In genomic region chrX:97374266-97374665, GRCh38 we compare ENCODE assay signal across 27 cellular contexts.
"Had no signal": no experiment of that assay in that cellular context is flagged by ENCODE, and none has a peak within 500 bp of the region (broad histone marks: within the 10 kb centered on the region; RNA-seq: fewer than 3 reads in every experiment).

No MANE protein-coding gene starts in this region.

- H3K9me3 ChIP-seq: ascending aorta, MG63 had no signal

- DNase-seq: activated CD4-positive, alpha-beta T cell treated with anti-CD3 and anti-CD28 coated beads for 1 hour; activated CD4-positive, alpha-beta T cell treated with anti-CD3 and anti-CD28 coated beads, Interleukin-2, amount 10 ng/mL, durations not matched to agents 24 days and 14 days; activated CD4-positive, alpha-beta T cell treated with anti-CD3 and anti-CD28 coated beads, Interleukin-2, amount 50 U/mL, for 48 hours; activated CD8-positive, alpha-beta memory T cell treated with anti-CD3 and anti-CD28 coated beads, Interleukin-2, amount 10 ng/mL, durations not matched to agents 7 days and 5 days; activated effector memory CD4-positive, alpha-beta T cell treated with Interleukin-2 at 50 U/mL for 16 hours; activated naive CD4-positive, alpha-beta T cell; activated naive CD8-positive, alpha-beta T cell treated with anti-CD3 and anti-CD28 coated beads, Interleukin-2, amount 50 U/mL, for 24 hours; activated T-cell treated with anti-CD3 and anti-CD28 coated beads, Interleukin-2, amount 50 U/mL, for 24 hours; amniotic stem cell; MG63; NCI-H1092; NCI-H1417 treated with DMSO at 0.1 percent for 48 hours; NCI-H1694 treated with DMSO at 0.1 percent for 48 hours; NCI-H2081; NCI-H510A treated with DMSO at 0.1 percent for 48 hours; NCI-H69; NK-92 treated with Interleukin-12 subunit alpha and Interleukin-12 subunit beta, amount 100 ng/mL, for 24 hours; PC-3; SHP77 treated with DMSO at 0.1 percent for 48 hours had no signal

- H3K36me3 ChIP-seq: ascending aorta, MG63 had no signal

- H3K4me3 Mint-ChIP-seq: activated CD4-positive, alpha-beta T cell treated with anti-CD3 and anti-CD28 coated beads, Interleukin-2, amount 10 ng/mL, durations not matched to agents 24 days and 14 days; activated CD8-positive, alpha-beta memory T cell treated with anti-CD3 and anti-CD28 coated beads, Interleukin-2, amount 10 ng/mL, durations not matched to agents 7 days and 5 days; activated naive CD4-positive, alpha-beta T cell treated with anti-CD3 and anti-CD28 coated beads, Interleukin-2, amount 50 U/mL, for 24 hours; activated naive CD8-positive, alpha-beta T cell treated with anti-CD3 and anti-CD28 coated beads, Interleukin-2, amount 50 U/mL, for 24 hours; activated T-cell treated with anti-CD3 and anti-CD28 coated beads, Interleukin-2, amount 50 U/mL, for 24 hours; activated T-helper 1 cell treated with anti-CD3 and anti-CD28 coated beads, Interleukin-12 subunit alpha, Interleukin-12 subunit beta, Interleukin-2, Interleukin-4 antibody, amounts not matched to agents 30 ng/mL and 10 ng/mL and 1 ng/mL, durations not matched to agents 14 hours and 24 hours and 36 hours; brain; T-helper 1 cell treated with Interleukin-12 subunit alpha and Interleukin-12 subunit beta and Interleukin-4 antibody, amounts not matched to agents 30 μg/mL and 1 μg/mL, for 36 hours; WTC11 had no signal

- ATAC-seq: activated CD8-positive, alpha-beta memory T cell treated with anti-CD3 and anti-CD28 coated beads, Interleukin-2, amount 10 ng/mL, durations not matched to agents 7 days and 5 days; activated naive CD8-positive, alpha-beta T cell treated with anti-CD3 and anti-CD28 coated beads, Interleukin-2, amount 50 U/mL, for 24 hours; PC-3; WTC11 had no signal

- H3K4me1 Mint-ChIP-seq: activated CD4-positive, alpha-beta T cell treated with anti-CD3 and anti-CD28 coated beads, Interleukin-2, amount 10 ng/mL, durations not matched to agents 24 days and 14 days; activated CD8-positive, alpha-beta memory T cell treated with anti-CD3 and anti-CD28 coated beads, Interleukin-2, amount 10 ng/mL, durations not matched to agents 7 days and 5 days; activated naive CD4-positive, alpha-beta T cell treated with anti-CD3 and anti-CD28 coated beads, Interleukin-2, amount 50 U/mL, for 24 hours; activated naive CD8-positive, alpha-beta T cell treated with anti-CD3 and anti-CD28 coated beads, Interleukin-2, amount 50 U/mL, for 24 hours had no signal

- FAIRE-seq: RCC 7860 had no signal

- H3K27ac ChIP-seq: ascending aorta, KMS-11 had no signal

- H3K27ac Mint-ChIP-seq: activated CD4-positive, alpha-beta T cell treated with anti-CD3 and anti-CD28 coated beads, Interleukin-2, amount 10 ng/mL, durations not matched to agents 24 days and 14 days; activated CD8-positive, alpha-beta memory T cell treated with anti-CD3 and anti-CD28 coated beads, Interleukin-2, amount 10 ng/mL, durations not matched to agents 7 days and 5 days; activated naive CD4-positive, alpha-beta T cell treated with anti-CD3 and anti-CD28 coated beads, Interleukin-2, amount 50 U/mL, for 24 hours; activated naive CD8-positive, alpha-beta T cell treated with anti-CD3 and anti-CD28 coated beads, Interleukin-2, amount 50 U/mL, for 24 hours; activated T-cell treated with anti-CD3 and anti-CD28 coated beads, Interleukin-2, amount 50 U/mL, for 24 hours; activated T-helper 1 cell treated with anti-CD3 and anti-CD28 coated beads, Interleukin-12 subunit alpha, Interleukin-12 subunit beta, Interleukin-2, Interleukin-4 antibody, amounts not matched to agents 30 ng/mL and 10 ng/mL and 1 ng/mL, durations not matched to agents 14 hours and 24 hours and 36 hours; brain; T-helper 1 cell treated with Interleukin-12 subunit alpha and Interleukin-12 subunit beta and Interleukin-4 antibody, amounts not matched to agents 30 μg/mL and 1 μg/mL, for 36 hours had no signal

- H3K27me3 Mint-ChIP-seq: activated CD4-positive, alpha-beta T cell treated with anti-CD3 and anti-CD28 coated beads, Interleukin-2, amount 10 ng/mL, durations not matched to agents 24 days and 14 days; activated CD8-positive, alpha-beta memory T cell treated with anti-CD3 and anti-CD28 coated beads, Interleukin-2, amount 10 ng/mL, durations not matched to agents 7 days and 5 days; activated naive CD4-positive, alpha-beta T cell treated with anti-CD3 and anti-CD28 coated beads, Interleukin-2, amount 50 U/mL, for 24 hours; activated naive CD8-positive, alpha-beta T cell treated with anti-CD3 and anti-CD28 coated beads, Interleukin-2, amount 50 U/mL, for 24 hours; brain had no signal

- H3K4me3 ChIP-seq: ascending aorta, MG63 had no signal

- H3K4me1 ChIP-seq: ascending aorta had no signal

- H3K36me3 Mint-ChIP-seq: activated CD8-positive, alpha-beta memory T cell treated with anti-CD3 and anti-CD28 coated beads, Interleukin-2, amount 10 ng/mL, durations not matched to agents 7 days and 5 days; brain had no signal

- H3K4me2 ChIP-seq: KMS-11 had no signal

- H3K9me3 Mint-ChIP-seq: activated CD4-positive, alpha-beta T cell treated with anti-CD3 and anti-CD28 coated beads, Interleukin-2, amount 10 ng/mL, durations not matched to agents 24 days and 14 days; activated naive CD4-positive, alpha-beta T cell treated with anti-CD3 and anti-CD28 coated beads, Interleukin-2, amount 50 U/mL, for 24 hours; activated naive CD8-positive, alpha-beta T cell treated with anti-CD3 and anti-CD28 coated beads, Interleukin-2, amount 50 U/mL, for 24 hours; activated T-cell treated with anti-CD3 and anti-CD28 coated beads, Interleukin-2, amount 50 U/mL, for 24 hours; activated T-helper 1 cell treated with anti-CD3 and anti-CD28 coated beads, Interleukin-12 subunit alpha, Interleukin-12 subunit beta, Interleukin-2, Interleukin-4 antibody, amounts not matched to agents 30 ng/mL and 10 ng/mL and 1 ng/mL, durations not matched to agents 14 hours and 24 hours and 36 hours; brain; T-helper 1 cell treated with Interleukin-12 subunit alpha and Interleukin-12 subunit beta and Interleukin-4 antibody, amounts not matched to agents 30 μg/mL and 1 μg/mL, for 36 hours; WTC11 had no signal

- H3K27me3 ChIP-seq: ascending aorta, MG63 had no signal
